Comparison of ENCODE assay signal across 9 cellular contexts in genomic region chr1:160539896-160540858, GRCh38. TPM values are rescaled to one million over a fixed set of nuclear protein-coding genes. Genes with fewer than 3 reads are reported as not detected.
DNase-seq lines count a peak whose midpoint lies in the region; ATAC-seq and TF ChIP-seq lines count a peak whose summit lies in the region.
"Had no signal": no experiment of that assay in that cellular context is flagged by ENCODE, and none has a peak within 500 bp of the region (broad histone marks: within the 10 kb centered on the region; RNA-seq: fewer than 3 reads in every experiment).

No MANE protein-coding gene starts in this region.

- H3K4me3 ChIP-seq in GM06990 (replicated peaks; ENCODE audit: low read depth, low read length) = no peak overlapping the region
- no peak overlapping the region for H3K4me3 ChIP-seq in HUES48 (ENCODE audit: low read depth, low read length)
- no peak overlapping the region for H3K4me3 ChIP-seq in right lobe of liver

- DNase-seq in GM06990 (ENCODE audit: extremely low read depth, insufficient read length) = peak; percentile 74
- DNase-seq in activated CD4-positive, alpha-beta T cell treated with anti-CD3 and anti-CD28 coated beads, Interleukin-2, amount 50 U/mL, for 48 hours = peak; percentile 38 to 55
- peak in 1 of 3 donors; percentile 37 for DNase-seq in right lobe of liver
- DNase-seq in RWPE1 (ENCODE audit: low spot score) = no peak
- DNase-seq in NCI-H128 (lab: John Stamatoyannopoulos, UW; ENCODE audit: unreplicated experiment) = no peak
- no peak for DNase-seq in cerebellar cortex (ENCODE audit: low spot score)

- TF ChIP-seq POLR2A in right lobe of liver (IDR thresholded peaks at IDR 0.05) = no peak

- POLR2A ChIA-PET in RWPE1 (lab: Yijun Ruan, JAX; ENCODE audit: low non-redundant PET) = interaction anchor here (0.7 kb wide), 1 partner anchor 126 kb away, joined by 3 read pairs; no protein-coding TSS in a partner anchor

- H3K9me3 ChIP-seq in HUES48 (ENCODE audit: control insufficient read depth, insufficient read depth, low read length) (no peaks in the 10 kb centered on the region), right lobe of liver (peaks cover 0 to 4% (median 0%) of the 10 kb centered on the region in 4 donors)

- no peaks in the 10 kb centered on the region for H3K27me3 ChIP-seq in GM06990 (replicated peaks; ENCODE audit: control insufficient read depth, insufficient read depth, low read length)
- no peaks in the 10 kb centered on the region for H3K27me3 ChIP-seq in HUES48 (ENCODE audit: control insufficient read depth, insufficient read depth, low read length)
- no peaks in the 10 kb centered on the region for H3K27me3 ChIP-seq in right lobe of liver

- H3K27ac ChIP-seq in HUES48 (ENCODE audit: low read depth, low read length) (peak overlapping the region; percentile 1), right lobe of liver (peak overlapping the region; percentile 35 to 65 (median 63)), RWPE1 (no peak overlapping the region)

- intact Hi-C loops in right lobe of liver (cut with DNase I) = no loop called here

- H3K4me1 ChIP-seq in HUES48 (ENCODE audit: control insufficient read depth, insufficient read depth, low read length) (no peaks in the 10 kb centered on the region), right lobe of liver (peaks cover 0 to 59% (median 30%) of the 10 kb centered on the region in 4 donors)

- H3K9ac ChIP-seq in HUES48 (ENCODE audit: low read depth, low read length) = no peak overlapping the region

- H3K36me3 ChIP-seq in GM06990 (ENCODE audit: control insufficient read depth, insufficient read depth, low read length) (no peaks in the 10 kb centered on the region), HUES48 (ENCODE audit: control insufficient read depth, insufficient read depth, low read length) (no peaks in the 10 kb centered on the region), right lobe of liver (no peaks in the 10 kb centered on the region)

- TF ChIP-seq CTCF in GM06990 (IDR thresholded peaks at IDR 0.05; ENCODE audit: insufficient read depth, low read length, poor library complexity, severe bottlenecking) (no peak), right lobe of liver (IDR thresholded peaks at IDR 0.05) (no peak), RWPE1 (conservative IDR thresholded peaks at IDR 0.05; ENCODE audit: low read depth) (no peak)

- CTCF ChIA-PET in RWPE1 (lab: Yijun Ruan, JAX) = no interaction called here

- WGBS in right lobe of liver (ENCODE audit: insufficient coverage, low coverage, low lambda C conversion rate, missing lambda C conversion rate) = 20% methylated on average over 10 of the region's 11 CpGs

- ATAC-seq in GM21381 (IDR thresholded peaks at IDR 0.05; ENCODE audit: unreplicated experiment) (peak; percentile 88), right lobe of liver (peak; percentile 77 to 88 (median 83))

RNA-seq across cellular contexts. Expression of gene SLAMF6, which starts 17.1 kb away (rescaled TPM):
- 1 to 10 TPM in 1 of 6 experiments, under 1 TPM in 5; 0.26 to 1.1 (median 0.69) TPM for total RNA-seq in right lobe of liver
- total RNA-seq: NCI-H460 had no signal

RNA-seq across cellular contexts. Expression of gene CD84, which starts 39.1 kb away (rescaled TPM):
- 10 to 100 TPM in 1 of 6 experiments, 1 to 10 TPM in 5; 2.4 to 11.1 (median 3.4) TPM for total RNA-seq in right lobe of liver
- total RNA-seq: NCI-H460 had no signal

Comparison
In these comparisons a context has a peak if more than half of its experiments do, and no peak if none do; other contexts are left out.
1. DNase-seq: peak in GM06990 (single experiment) and activated CD4-positive, alpha-beta T cell treated with anti-CD3 and anti-CD28 coated beads, Interleukin-2, amount 50 U/mL, for 48 hours (2 of 2); none in RWPE1 (single experiment), NCI-H128 (single experiment) and cerebellar cortex (single experiment).